ENCODE assay signal across 8 cellular contexts in the genomic region with DNA sequence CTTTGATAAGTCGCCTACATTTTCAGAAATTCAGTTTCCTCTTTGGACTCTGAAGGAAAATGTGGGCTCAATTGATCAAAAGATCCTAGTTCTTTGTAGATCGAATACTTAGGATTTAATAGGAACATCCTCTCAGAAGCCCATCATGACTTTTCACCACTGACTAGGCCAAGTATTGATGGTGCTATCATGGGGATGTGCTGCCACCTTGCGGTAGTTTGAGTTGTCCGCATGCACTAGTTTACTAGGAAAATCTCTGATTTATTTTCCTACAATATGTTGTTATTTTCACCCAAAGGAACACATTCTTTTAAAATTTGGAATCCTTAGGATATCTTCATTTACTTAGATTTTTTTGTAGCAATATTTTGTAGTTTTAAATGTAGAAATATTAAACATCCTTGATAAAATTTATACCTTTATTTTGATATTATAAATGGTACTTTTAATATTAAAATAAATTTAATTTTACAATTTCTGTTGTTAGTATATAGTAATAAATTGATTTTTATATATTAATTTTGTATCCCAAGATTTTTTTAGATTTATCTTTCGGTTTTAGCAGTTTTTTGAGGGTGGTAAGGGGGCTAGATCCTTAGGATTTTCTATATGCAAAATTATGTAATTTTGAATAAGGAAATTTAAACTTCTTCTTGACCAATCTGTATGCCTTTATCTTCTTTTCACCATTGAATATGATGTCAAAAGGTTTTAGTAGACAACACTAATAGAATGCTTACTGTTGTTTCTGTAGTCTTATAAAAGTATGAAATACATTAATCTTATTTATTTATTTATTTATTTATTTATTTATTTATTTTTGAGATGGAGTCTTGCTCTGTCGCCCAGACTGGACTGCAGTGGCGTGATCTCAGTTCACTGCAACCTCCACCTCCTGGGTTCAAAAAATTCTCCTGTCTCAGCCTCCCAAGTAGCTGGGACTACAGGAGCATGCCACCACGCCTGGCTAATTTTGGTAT. TPM values are rescaled to one million over a fixed set of nuclear protein-coding genes. Genes with fewer than 3 reads are reported as not detected.
DNase-seq lines count a peak whose midpoint lies in the region; FAIRE-seq and TF ChIP-seq lines count a peak whose summit lies in the region.

No MANE protein-coding gene starts in this region.

- no peak overlapping the region for H3K27ac ChIP-seq in suprapubic skin

- H3K27ac Mint-ChIP-seq in activated T-helper 1 cell treated with anti-CD3 and anti-CD28 coated beads, Interleukin-12 subunit alpha, Interleukin-12 subunit beta, Interleukin-2, Interleukin-4 antibody, amounts not matched to agents 30 ng/mL and 10 ng/mL and 1 ng/mL, durations not matched to agents 14 hours and 24 hours and 36 hours = no peak overlapping the region

- peak; percentile 77 for FAIRE-seq in GM18507 (lab: Jason Lieb, UNC)

- H3K4me3 ChIP-seq in AG04449 (ENCODE audit: low read depth, low read length) = no peak overlapping the region
- no peak overlapping the region for H3K4me3 ChIP-seq in Jurkat, Clone E6-1 (ENCODE audit: low read length)
- no peak overlapping the region for H3K4me3 ChIP-seq in fibroblast of the aortic adventitia (ENCODE audit: low read depth, low read length)
- H3K4me3 ChIP-seq in suprapubic skin = no peak overlapping the region

- peaks cover 22% of the 10 kb centered on the region for H3K27me3 ChIP-seq in suprapubic skin

- no peaks in the 10 kb centered on the region for H3K9me3 Mint-ChIP-seq in activated T-helper 1 cell treated with anti-CD3 and anti-CD28 coated beads, Interleukin-12 subunit alpha, Interleukin-12 subunit beta, Interleukin-2, Interleukin-4 antibody, amounts not matched to agents 30 ng/mL and 10 ng/mL and 1 ng/mL, durations not matched to agents 14 hours and 24 hours and 36 hours

- TF ChIP-seq POLR2A in suprapubic skin (IDR thresholded peaks at IDR 0.05) = no peak

- H3K4me1 Mint-ChIP-seq in activated T-helper 1 cell treated with anti-CD3 and anti-CD28 coated beads, Interleukin-12 subunit alpha, Interleukin-12 subunit beta, Interleukin-2, Interleukin-4 antibody, amounts not matched to agents 30 ng/mL and 10 ng/mL and 1 ng/mL, durations not matched to agents 14 hours and 24 hours and 36 hours (ENCODE audit: low read depth) = peaks cover 11% of the 10 kb centered on the region

- DNase-seq in AG04449 (ENCODE audit: low read depth, low spot score) = peak; percentile 23
- DNase-seq in GM18507 (ENCODE audit: extremely low spot score, insufficient read length, low read depth) = peak; percentile 28
- DNase-seq in Jurkat, Clone E6-1 (ENCODE audit: low read depth, low spot score) = peak; percentile 79
- DNase-seq in RPMI8226 = peak; percentile 77
- peak; percentile 57 for DNase-seq in activated T-helper 1 cell treated with anti-CD3 and anti-CD28 coated beads, Interleukin-12 subunit alpha, Interleukin-12 subunit beta, Interleukin-2, Interleukin-4 antibody, amounts not matched to agents 30 ng/mL and 10 ng/mL and 1 ng/mL, durations not matched to agents 14 hours and 24 hours and 36 hours (ENCODE audit: low spot score)
- DNase-seq in fibroblast of the aortic adventitia (ENCODE audit: low read depth) = peak; percentile 84
- DNase-seq in non-pigmented ciliary epithelial cell (ENCODE audit: low read depth) = peak; percentile 30
- DNase-seq in suprapubic skin (ENCODE audit: low spot score in 2 of 2) = peak in 1 of 2 donors; percentile 81

- intact Hi-C loops in activated T-helper 1 cell treated with anti-CD3 and anti-CD28 coated beads, Interleukin-12 subunit alpha, Interleukin-12 subunit beta, Interleukin-2, Interleukin-4 antibody, amounts not matched to agents 30 ng/mL and 10 ng/mL and 1 ng/mL, durations not matched to agents 14 hours and 24 hours and 36 hours (cut with micrococcal nuclease) = loop anchor here (1.0 to 5.0 kb wide), 4 partner anchors 70 to 476 kb away; no protein-coding TSS in a partner anchor

- no peaks in the 10 kb centered on the region for H3K4me1 ChIP-seq in suprapubic skin

- no peaks in the 10 kb centered on the region for H3K36me3 Mint-ChIP-seq in activated T-helper 1 cell treated with anti-CD3 and anti-CD28 coated beads, Interleukin-12 subunit alpha, Interleukin-12 subunit beta, Interleukin-2, Interleukin-4 antibody, amounts not matched to agents 30 ng/mL and 10 ng/mL and 1 ng/mL, durations not matched to agents 14 hours and 24 hours and 36 hours (ENCODE audit: low read depth)

- no peak overlapping the region for H3K4me3 Mint-ChIP-seq in activated T-helper 1 cell treated with anti-CD3 and anti-CD28 coated beads, Interleukin-12 subunit alpha, Interleukin-12 subunit beta, Interleukin-2, Interleukin-4 antibody, amounts not matched to agents 30 ng/mL and 10 ng/mL and 1 ng/mL, durations not matched to agents 14 hours and 24 hours and 36 hours

- peaks cover 29% of the 10 kb centered on the region for H3K27me3 Mint-ChIP-seq in activated T-helper 1 cell treated with anti-CD3 and anti-CD28 coated beads, Interleukin-12 subunit alpha, Interleukin-12 subunit beta, Interleukin-2, Interleukin-4 antibody, amounts not matched to agents 30 ng/mL and 10 ng/mL and 1 ng/mL, durations not matched to agents 14 hours and 24 hours and 36 hours (ENCODE audit: insufficient read depth)

- POLR2A ChIA-PET in AG04449 (lab: Yijun Ruan, JAX) = no interaction called here

- no peak for TF ChIP-seq EP300 in suprapubic skin (IDR thresholded peaks at IDR 0.05)

- TF ChIP-seq CTCF in AG04449 (IDR thresholded peaks at IDR 0.05; ENCODE audit: insufficient read depth, low read length, missing control alignments) (peak; percentile 75), fibroblast of the aortic adventitia (IDR thresholded peaks at IDR 0.05; ENCODE audit: insufficient read depth, low read length) (peak; percentile 85), suprapubic skin (IDR thresholded peaks at IDR 0.05) (peak; percentile 60 to 79)

- H3K36me3 ChIP-seq in suprapubic skin = no peaks in the 10 kb centered on the region

- CTCF ChIA-PET in AG04449 (lab: Yijun Ruan, JAX) = interaction anchor here (0.9 to 17.4 kb wide), 10 partner anchors 11 to 324 kb away, joined by 3 to 272 read pairs (median 6); partner anchors contain the start of gene TESPA1

- H3K9me3 ChIP-seq in suprapubic skin = no peaks in the 10 kb centered on the region

- WGBS in suprapubic skin = 43% methylated on average over 8 of the region's 8 CpGs

RNA-seq across cellular contexts. Expression of gene OR9K2, which starts 52.9 kb away (rescaled TPM):
- not detected for polyA plus RNA-seq in Jurkat, Clone E6-1 (2012; ENCODE audit: insufficient read depth, insufficient read length)
- total RNA-seq in activated T-helper 1 cell treated with anti-CD3 and anti-CD28 coated beads, Interleukin-12 subunit alpha, Interleukin-12 subunit beta, Interleukin-2, Interleukin-4 antibody, amounts not matched to agents 30 ng/mL and 10 ng/mL and 1 ng/mL, durations not matched to agents 14 hours and 24 hours and 36 hours = not detected in 2 replicates
- total RNA-seq in fibroblast of the aortic adventitia (ENCODE audit: low replicate concordance) = not detected in 2 replicates
- total RNA-seq in suprapubic skin = not detected

RNA-seq across cellular contexts. Expression of gene NEUROD4, which starts 53.6 kb away (rescaled TPM):
- polyA plus RNA-seq in Jurkat, Clone E6-1 (2012; ENCODE audit: insufficient read depth, insufficient read length) = not detected
- total RNA-seq in activated T-helper 1 cell treated with anti-CD3 and anti-CD28 coated beads, Interleukin-12 subunit alpha, Interleukin-12 subunit beta, Interleukin-2, Interleukin-4 antibody, amounts not matched to agents 30 ng/mL and 10 ng/mL and 1 ng/mL, durations not matched to agents 14 hours and 24 hours and 36 hours = 0.05 TPM in 1 of 2 replicates, not detected in the other
- not detected in 2 replicates for total RNA-seq in fibroblast of the aortic adventitia (ENCODE audit: low replicate concordance)
- total RNA-seq in suprapubic skin = not detected
